Comparison of ENCODE assay signal across 8 cellular contexts in the genomic region with DNA sequence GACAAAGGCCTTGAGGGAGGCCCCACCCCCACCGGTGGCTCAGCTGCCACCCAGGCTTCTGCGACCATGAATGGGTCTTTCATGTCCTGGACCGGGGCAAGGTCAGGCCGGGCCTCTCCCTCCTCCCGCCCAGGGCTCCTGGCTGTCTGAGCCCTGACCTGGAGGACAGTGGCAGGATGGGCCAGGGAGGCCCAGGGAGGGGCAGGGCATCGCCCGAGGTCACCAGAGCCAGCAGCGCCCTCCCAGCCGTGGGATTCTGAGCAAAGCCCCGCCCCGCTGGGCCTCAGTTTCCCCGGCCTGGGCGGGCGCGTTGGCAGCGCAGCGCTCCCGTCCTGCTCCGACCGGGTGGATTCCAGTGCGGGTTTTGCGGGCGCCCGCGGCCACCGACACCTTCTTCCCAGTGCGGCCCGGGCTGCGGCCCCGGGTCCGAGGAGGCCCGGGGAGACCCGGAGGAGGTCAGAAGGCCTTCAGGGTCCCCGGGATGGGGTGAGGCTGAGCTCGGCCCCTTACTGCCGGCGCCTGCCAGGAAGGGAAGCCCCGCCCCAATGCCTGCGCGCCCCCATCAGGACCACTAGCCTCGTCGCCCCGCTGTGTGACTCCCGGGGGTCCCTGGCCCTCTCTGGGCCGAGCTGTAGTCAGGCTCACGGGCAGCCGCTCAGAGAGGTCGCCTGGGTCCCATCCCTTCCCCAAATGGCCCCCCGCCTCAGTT. TPM values are rescaled to one million over a fixed set of nuclear protein-coding genes. Genes with fewer than 3 reads are reported as not detected.
DNase-seq lines count a peak whose midpoint lies in the region; ATAC-seq and TF ChIP-seq lines count a peak whose summit lies in the region.
"Had no signal": no experiment of that assay in that cellular context is flagged by ENCODE, and none has a peak within 500 bp of the region (broad histone marks: within the 10 kb centered on the region; RNA-seq: fewer than 3 reads in every experiment).

No MANE protein-coding gene starts in this region.

- H3K36me3 Mint-ChIP-seq in H9 (ENCODE audit: insufficient read depth in 1 of 3, low read depth in 3 of 3) (no peaks in the 10 kb centered on the region), HFFc6 (ENCODE audit: low read depth) (no peaks in the 10 kb centered on the region)
- H3K36me3 Mint-ChIP-seq in activated T-helper 2 cell treated with anti-CD3 and anti-CD28 coated beads, Interferon-gamma antibody, Interleukin-2, Interleukin-4, amounts not matched to agents 10 μg/mL and 5 μg/mL and 100 μg/mL, durations not matched to agents 14 hours and 24 hours and 36 hours (ENCODE audit: low read depth): no peaks in the 10 kb centered on the region

- H2BK120ac ChIP-seq in H9 (ENCODE audit: low read depth, low read length, poor library complexity, severe bottlenecking): no peak overlapping the region

- H3K27ac Mint-ChIP-seq in H9 (no peak overlapping the region), HFFc6 (no peak overlapping the region)
- no peak overlapping the region for H3K27ac Mint-ChIP-seq in activated T-helper 2 cell treated with anti-CD3 and anti-CD28 coated beads, Interferon-gamma antibody, Interleukin-2, Interleukin-4, amounts not matched to agents 10 μg/mL and 5 μg/mL and 100 μg/mL, durations not matched to agents 14 hours and 24 hours and 36 hours
- H3K27ac Mint-ChIP-seq: naive B cell had no signal

- H3K4ac ChIP-seq in H9 (ENCODE audit: low read depth, low read length): no peak overlapping the region

- no peaks in the 10 kb centered on the region for H3K36me3 ChIP-seq in RWPE2 (ENCODE audit: low read depth)
- no peaks in the 10 kb centered on the region for H3K36me3 ChIP-seq in sigmoid colon

- no peaks in the 10 kb centered on the region for H4K20me1 ChIP-seq in H9 (ENCODE audit: control insufficient read depth, insufficient read depth, insufficient read length)

- no peaks in the 10 kb centered on the region for H3K79me2 ChIP-seq in H9 (ENCODE audit: insufficient read depth, low read length)

- H3K4me3 ChIP-seq in RWPE2 (ENCODE audit: severe bottlenecking) (peak overlapping the region; percentile 15), fibroblast of the aortic adventitia (ENCODE audit: low read depth, low read length) (peak overlapping the region; percentile 57), sigmoid colon (peak overlapping the region in 3 of 4 donors; percentile 7 to 46 (median 41))

- ATAC-seq in RWPE2 (ENCODE audit: low read depth) (no peak), HG02981 (IDR thresholded peaks at IDR 0.05; ENCODE audit: unreplicated experiment) (no peak)

- H3K27ac ChIP-seq in H9 (ENCODE audit: insufficient read length, low read depth, low read length) (no peak overlapping the region), RWPE2 (ENCODE audit: poor library complexity, severe bottlenecking) (no peak overlapping the region), sigmoid colon (no peak overlapping the region)

- no peak overlapping the region for H3K56ac ChIP-seq in H9 (ENCODE audit: insufficient read length, low read depth, low read length)

- no peak for TF ChIP-seq POLR2A in sigmoid colon (IDR thresholded peaks at IDR 0.05)

- H2BK5ac ChIP-seq in H9 (ENCODE audit: insufficient read length, low read length): no peak overlapping the region

- H2BK12ac ChIP-seq in H9 (ENCODE audit: insufficient read length, low read depth, low read length): no peak overlapping the region

- no peak overlapping the region for H4K5ac ChIP-seq in H9 (ENCODE audit: insufficient read length, low read depth, low read length)

- H3K4me1 ChIP-seq in H9 (ENCODE audit: insufficient read depth, low read length) (no peaks in the 10 kb centered on the region), RWPE2 (ENCODE audit: insufficient read depth, poor library complexity, severe bottlenecking) (no peaks in the 10 kb centered on the region), sigmoid colon (peaks cover 0 to 26% (median 24%) of the 10 kb centered on the region in 4 donors)

- H3K27me3 Mint-ChIP-seq in H9 (ENCODE audit: low read depth): peaks cover 67% of the 10 kb centered on the region
- H3K27me3 Mint-ChIP-seq in activated T-helper 2 cell treated with anti-CD3 and anti-CD28 coated beads, Interferon-gamma antibody, Interleukin-2, Interleukin-4, amounts not matched to agents 10 μg/mL and 5 μg/mL and 100 μg/mL, durations not matched to agents 14 hours and 24 hours and 36 hours (ENCODE audit: low read depth): peaks cover 44% of the 10 kb centered on the region
- H3K27me3 Mint-ChIP-seq in HFFc6 (ENCODE audit: insufficient read depth): peaks cover 15% of the 10 kb centered on the region

- no peak overlapping the region for H2AK5ac ChIP-seq in H9 (ENCODE audit: insufficient read length, low read length)

- H2BK20ac ChIP-seq in H9 (ENCODE audit: low read depth, low read length, poor library complexity, severe bottlenecking): no peak overlapping the region

- H3K23ac ChIP-seq in H9 (ENCODE audit: insufficient read length, low read depth, low read length): no peak overlapping the region

- H3K4me1 Mint-ChIP-seq in H9: peaks cover 8 to 40% of the 10 kb centered on the region in 2 experiments
- H3K4me1 Mint-ChIP-seq in activated T-helper 2 cell treated with anti-CD3 and anti-CD28 coated beads, Interferon-gamma antibody, Interleukin-2, Interleukin-4, amounts not matched to agents 10 μg/mL and 5 μg/mL and 100 μg/mL, durations not matched to agents 14 hours and 24 hours and 36 hours (ENCODE audit: low read depth): no peaks in the 10 kb centered on the region
- peaks cover 6% of the 10 kb centered on the region; the same call in 1 of the 2 replicates for H3K4me1 Mint-ChIP-seq in HFFc6 (ENCODE audit: low read depth)

- H3K79me1 ChIP-seq in H9 (ENCODE audit: insufficient read depth, low read depth, low read length, poor library complexity, severe bottlenecking): peaks cover 4% of the 10 kb centered on the region

- H2BK15ac ChIP-seq in H9 (ENCODE audit: low read depth, low read length): no peak overlapping the region

- WGBS in H9 (ENCODE audit: extremely low coverage, insufficient read length, low lambda C conversion rate): no CpG with 5 or more reads among the region's 49 CpGs
- 2 to 3% methylated on average over 49 of the region's 49 CpGs for WGBS in sigmoid colon, 2 donors

- no peak overlapping the region for H4K8ac ChIP-seq in H9 (replicated peaks; ENCODE audit: insufficient read length, low read depth, low read length)

- intact Hi-C loops in sigmoid colon (cut with DNase I): no loop called here
- intact Hi-C loops in activated T-helper 2 cell treated with anti-CD3 and anti-CD28 coated beads, Interferon-gamma antibody, Interleukin-2, Interleukin-4, amounts not matched to agents 10 μg/mL and 5 μg/mL and 100 μg/mL, durations not matched to agents 14 hours and 24 hours and 36 hours (cut with micrococcal nuclease): no loop called here

- TF ChIP-seq CTCF in H9 (conservative IDR thresholded peaks at IDR 0.05) (no peak), RWPE2 (IDR thresholded peaks at IDR 0.05; ENCODE audit: poor library complexity, severe bottlenecking) (no peak), fibroblast of the aortic adventitia (IDR thresholded peaks at IDR 0.05; ENCODE audit: insufficient read depth, low read length) (no peak), sigmoid colon (IDR thresholded peaks at IDR 0.05) (no peak), HFFc6 (IDR thresholded peaks at IDR 0.05) (no peak)

- no peak overlapping the region for H3T11ph ChIP-seq in H9 (ENCODE audit: low read length)

- H2AFZ ChIP-seq in H9 (ENCODE audit: low read length): no peak overlapping the region

- H3K4me3 Mint-ChIP-seq in H9 (peak overlapping the region; percentile 60 to 82), HFFc6 (no peak overlapping the region)
- no peak overlapping the region for H3K4me3 Mint-ChIP-seq in activated T-helper 2 cell treated with anti-CD3 and anti-CD28 coated beads, Interferon-gamma antibody, Interleukin-2, Interleukin-4, amounts not matched to agents 10 μg/mL and 5 μg/mL and 100 μg/mL, durations not matched to agents 14 hours and 24 hours and 36 hours (ENCODE audit: low read depth)

- TF ChIP-seq EP300 in sigmoid colon (IDR thresholded peaks at IDR 0.05): no peak

- no peak overlapping the region for H3K9ac ChIP-seq in H9 (ENCODE audit: extremely low read depth, insufficient read length, low read length)

- peaks cover 3% of the 10 kb centered on the region for H3K23me2 ChIP-seq in H9 (ENCODE audit: insufficient read length, low read depth, low read length, poor library complexity, severe bottlenecking)

- H3K18ac ChIP-seq in H9 (ENCODE audit: insufficient read length, low read depth, low read length): no peak overlapping the region

- H3K27me3 ChIP-seq in H9 (ENCODE audit: insufficient read depth, low read length): no peaks in the 10 kb centered on the region; the same call in 1 of the 2 replicates
- H3K27me3 ChIP-seq in RWPE2 (ENCODE audit: insufficient read depth, poor library complexity, severe bottlenecking): peaks cover 41% of the 10 kb centered on the region
- H3K27me3 ChIP-seq in sigmoid colon: peaks cover 30 to 75% (median 69%) of the 10 kb centered on the region in 3 donors

- DNase-seq in H9 (peak; percentile 67), RWPE2 (ENCODE audit: low spot score) (no peak), fibroblast of the aortic adventitia (ENCODE audit: low read depth) (no peak), sigmoid colon (no peak), HFFc6 (no peak)
- DNase-seq in activated T-helper 2 cell treated with anti-CD3 and anti-CD28 coated beads, Interferon-gamma antibody, Interleukin-2, Interleukin-4, amounts not matched to agents 10 μg/mL and 5 μg/mL and 100 μg/mL, durations not matched to agents 14 hours and 24 hours and 36 hours (ENCODE audit: low spot score): no peak
- DNase-seq: naive B cell had no signal

- H3K4me2 ChIP-seq in H9 (ENCODE audit: insufficient read depth, insufficient read length, low read length): peak overlapping the region; percentile 61

- H3K9me3 ChIP-seq in H9 (ENCODE audit: control insufficient read depth, low read depth, low read length): no peaks in the 10 kb centered on the region
- no peaks in the 10 kb centered on the region for H3K9me3 ChIP-seq in RWPE2 (ENCODE audit: severe bottlenecking)
- no peaks in the 10 kb centered on the region for H3K9me3 ChIP-seq in sigmoid colon

- H4K91ac ChIP-seq in H9 (ENCODE audit: insufficient read length, low read depth, low read length): no peak overlapping the region

- H3K14ac ChIP-seq in H9 (ENCODE audit: insufficient read depth, low read length): peak overlapping the region; percentile 67

- peaks cover 0 to 2% of the 10 kb centered on the region in 2 experiments; a peak in 1 of 5 replicates for H3K9me3 Mint-ChIP-seq in H9
- no peaks in the 10 kb centered on the region for H3K9me3 Mint-ChIP-seq in activated T-helper 2 cell treated with anti-CD3 and anti-CD28 coated beads, Interferon-gamma antibody, Interleukin-2, Interleukin-4, amounts not matched to agents 10 μg/mL and 5 μg/mL and 100 μg/mL, durations not matched to agents 14 hours and 24 hours and 36 hours
- H3K9me3 Mint-ChIP-seq in HFFc6: no peaks in the 10 kb centered on the region
- H3K9me3 Mint-ChIP-seq: naive B cell had no signal

RNA-seq across cellular contexts. Expression of a gene that starts 24.6 kb away (rescaled TPM):
- total RNA-seq in H9 (2021) (38.4 and 38.7 TPM in 2 replicates), fibroblast of the aortic adventitia (ENCODE audit: low replicate concordance) (0.72 and 1.7 TPM in 2 replicates), sigmoid colon (1 to 10 TPM; 1.1 to 5.7 (median 1.6) TPM)
- 10 to 100 TPM in 1 of 3 donors, 1 to 10 TPM in 1, under 1 TPM in 1; 0.60 to 16.9 (median 4.7) TPM for polyA plus RNA-seq in sigmoid colon
- total RNA-seq in activated T-helper 2 cell treated with anti-CD3 and anti-CD28 coated beads, Interferon-gamma antibody, Interleukin-2, Interleukin-4, amounts not matched to agents 10 μg/mL and 5 μg/mL and 100 μg/mL, durations not matched to agents 14 hours and 24 hours and 36 hours: not detected in 2 replicates
- total RNA-seq in HFFc6 (2021; fragmentation: NEBNext Ultra II Directional; extraction: Animal tissue kit (Norgen Biotek cat#: 25700)): under 1 TPM; 0.05 to 0.30 (median 0.21) TPM

RNA-seq across cellular contexts. Expression of a gene that starts 44.3 kb away (rescaled TPM):
- total RNA-seq in H9 (2021): 0.24 and 0.50 TPM in 2 replicates
- total RNA-seq in fibroblast of the aortic adventitia (ENCODE audit: low replicate concordance): not detected in 2 replicates
- total RNA-seq in sigmoid colon: 1 to 10 TPM in 1 of 4 donors, under 1 TPM in 2, not detected in 1; 0.36 to 2.3 (median 0.49) TPM
- 10 to 100 TPM in 1 of 3 donors, 1 to 10 TPM in 2; 2.4 to 21.0 (median 3.7) TPM for polyA plus RNA-seq in sigmoid colon
- total RNA-seq in activated T-helper 2 cell treated with anti-CD3 and anti-CD28 coated beads, Interferon-gamma antibody, Interleukin-2, Interleukin-4, amounts not matched to agents 10 μg/mL and 5 μg/mL and 100 μg/mL, durations not matched to agents 14 hours and 24 hours and 36 hours: 0.18 and 0.37 TPM in 2 replicates
- total RNA-seq in HFFc6 (2021; fragmentation: NEBNext Ultra II Directional; extraction: Animal tissue kit (Norgen Biotek cat#: 25700)): not detected

RNA-seq across cellular contexts. Expression of a gene that starts 49.1 kb away (rescaled TPM):
- 2.7 and 3.9 TPM in 2 replicates for total RNA-seq in H9 (2021)
- total RNA-seq in fibroblast of the aortic adventitia (ENCODE audit: low replicate concordance): 0.16 TPM in 1 of 2 replicates, not detected in the other
- total RNA-seq in sigmoid colon: 10 to 100 TPM in 1 of 4 donors, 1 to 10 TPM in 3; 2.5 to 10.0 (median 4.2) TPM
- polyA plus RNA-seq in sigmoid colon: 1 to 10 TPM in 2 of 3 donors, under 1 TPM in 1; 0.69 to 3.1 (median 2.4) TPM
- total RNA-seq in activated T-helper 2 cell treated with anti-CD3 and anti-CD28 coated beads, Interferon-gamma antibody, Interleukin-2, Interleukin-4, amounts not matched to agents 10 μg/mL and 5 μg/mL and 100 μg/mL, durations not matched to agents 14 hours and 24 hours and 36 hours: 0.27 TPM in 1 of 2 replicates, not detected in the other
- not detected for total RNA-seq in HFFc6 (2021; fragmentation: NEBNext Ultra II Directional; extraction: Animal tissue kit (Norgen Biotek cat#: 25700))

RNA-seq across cellular contexts. Expression of a gene that starts 55.2 kb away (rescaled TPM):
- total RNA-seq in H9 (2021): 3.5 and 4.2 TPM in 2 replicates
- total RNA-seq in fibroblast of the aortic adventitia (ENCODE audit: low replicate concordance): 1.1 and 2.3 TPM in 2 replicates
- 10 to 100 TPM; 18.9 to 25.2 (median 20.0) TPM for total RNA-seq in sigmoid colon
- polyA plus RNA-seq in sigmoid colon: 10 to 100 TPM in 1 of 3 donors, 1 to 10 TPM in 2; 3.7 to 17.1 (median 4.8) TPM
- 16.1 and 16.9 TPM in 2 replicates for total RNA-seq in activated T-helper 2 cell treated with anti-CD3 and anti-CD28 coated beads, Interferon-gamma antibody, Interleukin-2, Interleukin-4, amounts not matched to agents 10 μg/mL and 5 μg/mL and 100 μg/mL, durations not matched to agents 14 hours and 24 hours and 36 hours
- total RNA-seq in HFFc6 (2021; fragmentation: NEBNext Ultra II Directional; extraction: Animal tissue kit (Norgen Biotek cat#: 25700)): 1 to 10 TPM; 4.5 to 8.2 (median 6.7) TPM

Comparison
In these comparisons a context has a peak if more than half of its experiments do, and no peak if none do; other contexts are left out.
1. H3K4me3 Mint-ChIP-seq: peak in H9 (2 of 2); none in activated T-helper 2 cell treated with anti-CD3 and anti-CD28 coated beads, Interferon-gamma antibody, Interleukin-2, Interleukin-4, amounts not matched to agents 10 μg/mL and 5 μg/mL and 100 μg/mL, durations not matched to agents 14 hours and 24 hours and 36 hours (single experiment) and HFFc6 (single experiment).
2. Peak in every context shown above with its lines, with median percentiles within 50 percentile points of each other: H3K4me3 ChIP-seq.